Comparison of ENCODE assay signal across 9 cellular contexts in genomic region chrX:34656467-34656841, GRCh38. TPM values are rescaled to one million over a fixed set of nuclear protein-coding genes. Genes with fewer than 3 reads are reported as not detected.
DNase-seq lines count a peak whose midpoint lies in the region; ATAC-seq and TF ChIP-seq lines count a peak whose summit lies in the region.
"Had no signal": no experiment of that assay in that cellular context is flagged by ENCODE, and none has a peak within 500 bp of the region (broad histone marks: within the 10 kb centered on the region; RNA-seq: fewer than 3 reads in every experiment).

No MANE protein-coding gene starts in this region.

- peaks cover 0 to 2% of the 10 kb centered on the region in 2 donors for H3K9me3 ChIP-seq in lung (ENCODE audit: control insufficient read depth in 2 of 2, insufficient read depth in 1 of 2, low read length in 1 of 2)
- no peaks in the 10 kb centered on the region for H3K9me3 ChIP-seq in transverse colon

- H3K4me1 ChIP-seq in lung (ENCODE audit: control insufficient read depth in 2 of 2, insufficient read depth in 2 of 2, low read length in 2 of 2): peaks cover 0 to 2% of the 10 kb centered on the region in 2 donors
- H3K4me1 ChIP-seq in transverse colon: no peaks in the 10 kb centered on the region

- peak overlapping the region; percentile 80 for H3K4me3 Mint-ChIP-seq in T-helper 1 cell treated with Interleukin-12 subunit alpha and Interleukin-12 subunit beta and Interleukin-4 antibody, amounts not matched to agents 30 μg/mL and 1 μg/mL, for 36 hours

- no peak for TF ChIP-seq EP300 in transverse colon (IDR thresholded peaks at IDR 0.05; ENCODE audit: low read depth)

- DNase-seq in T-helper 1 cell (no peak), coronary artery (ENCODE audit: low spot score) (no peak), lung (ENCODE audit: low spot score) (no peak), transverse colon (no peak), amniotic stem cell (lab: John Stamatoyannopoulos, UW) (no peak)
- DNase-seq: stimulated activated CD4-positive, alpha-beta T cell treated with anti-CD3 and anti-CD28 coated beads, Interleukin-4, amount 100 ng/mL, for 1 hour had no signal

- in situ Hi-C loops in transverse colon (cut with MboI; ENCODE audit: low pct_ligation_motif_present in 1 of 4, low pct_unique_long_range_greater_than_20kb in 1 of 4, low sequenced_read_pairs in 3 of 4): no loop called here

- peaks cover 25% of the 10 kb centered on the region for H3K27me3 Mint-ChIP-seq in T-helper 1 cell treated with Interleukin-12 subunit alpha and Interleukin-12 subunit beta and Interleukin-4 antibody, amounts not matched to agents 30 μg/mL and 1 μg/mL, for 36 hours (ENCODE audit: low read depth)

- H3K9me3 Mint-ChIP-seq in T-helper 1 cell treated with Interleukin-12 subunit alpha and Interleukin-12 subunit beta and Interleukin-4 antibody, amounts not matched to agents 30 μg/mL and 1 μg/mL, for 36 hours: no peaks in the 10 kb centered on the region

- intact Hi-C loops in transverse colon (cut with DNase I; ENCODE audit: low total_unique reads): no loop called here

- no peak overlapping the region for H3K27ac Mint-ChIP-seq in T-helper 1 cell treated with Interleukin-12 subunit alpha and Interleukin-12 subunit beta and Interleukin-4 antibody, amounts not matched to agents 30 μg/mL and 1 μg/mL, for 36 hours

- peaks cover 4% of the 10 kb centered on the region for H3K4me1 Mint-ChIP-seq in T-helper 1 cell treated with Interleukin-12 subunit alpha and Interleukin-12 subunit beta and Interleukin-4 antibody, amounts not matched to agents 30 μg/mL and 1 μg/mL, for 36 hours (ENCODE audit: low read depth)

- ATAC-seq in lung (ENCODE audit: insufficient read depth, low FRiP score) (no peak), HG03460 (IDR thresholded peaks at IDR 0.05; ENCODE audit: unreplicated experiment) (no peak), HG02678 (IDR thresholded peaks at IDR 0.05; ENCODE audit: unreplicated experiment) (no peak)

- 5 to 30% methylated on average over 10 to 27 of the region's 27 CpGs for WGBS in lung, 2 donors
- 32% methylated on average over 27 of the region's 27 CpGs; no CpG with 5 or more reads in 1 of the 2 donors for WGBS in transverse colon (ENCODE audit: low coverage in 1 of 2), 2 donors

- no peaks in the 10 kb centered on the region for H3K36me3 ChIP-seq in lung (ENCODE audit: control insufficient read depth in 2 of 2, insufficient read depth in 2 of 2, low read length in 2 of 2)
- H3K36me3 ChIP-seq in transverse colon: no peaks in the 10 kb centered on the region

- TF ChIP-seq CTCF in coronary artery (IDR thresholded peaks at IDR 0.05): no peak
- no peak for TF ChIP-seq CTCF in lung (IDR thresholded peaks at IDR 0.05; ENCODE audit: control extremely low read depth, extremely low read depth)
- no peak for TF ChIP-seq CTCF in transverse colon (IDR thresholded peaks at IDR 0.05)

- H3K27me3 ChIP-seq in lung (ENCODE audit: control insufficient read depth, insufficient read depth): no peaks in the 10 kb centered on the region
- peaks cover 9% of the 10 kb centered on the region for H3K27me3 ChIP-seq in transverse colon

- peak overlapping the region; percentile 84 for H3K4me3 ChIP-seq in coronary artery
- H3K4me3 ChIP-seq in lung: peak overlapping the region; percentile 56
- H3K4me3 ChIP-seq in transverse colon: peak overlapping the region; percentile 46 to 56 (median 52)

- peak overlapping the region; percentile 78 to 94 for H3K27ac ChIP-seq in coronary artery
- H3K27ac ChIP-seq in lung (ENCODE audit: low read depth in 1 of 2, low read length in 1 of 2): peak overlapping the region; percentile 78 to 98
- H3K27ac ChIP-seq in transverse colon: peak overlapping the region; percentile 77 to 85 (median 82)

- no peak for TF ChIP-seq POLR2A in transverse colon (IDR thresholded peaks at IDR 0.05)

- peaks cover 3% of the 10 kb centered on the region for H3K36me3 Mint-ChIP-seq in T-helper 1 cell treated with Interleukin-12 subunit alpha and Interleukin-12 subunit beta and Interleukin-4 antibody, amounts not matched to agents 30 μg/mL and 1 μg/mL, for 36 hours (ENCODE audit: low read depth)

RNA-seq across cellular contexts. Expression of gene TMEM47, which starts 0.6 kb away (rescaled TPM):
- total RNA-seq in lung (10 to 100 TPM; 16.7 to 42.6 TPM), transverse colon (10 to 100 TPM; 14.9 to 20.8 (median 16.2) TPM)
- 1 to 10 TPM; 7.0 to 8.2 TPM for polyA plus RNA-seq in lung
